14 cellular contexts compared by ENCODE assay signal in genomic region chr17:8618825-8619224, GRCh38. TPM values are rescaled to one million over a fixed set of nuclear protein-coding genes. Genes with fewer than 3 reads are reported as not detected.
DNase-seq lines count a peak whose midpoint lies in the region; ATAC-seq, FAIRE-seq and TF ChIP-seq lines count a peak whose summit lies in the region.
"Had no signal": no experiment of that assay in that cellular context is flagged by ENCODE, and none has a peak within 500 bp of the region (broad histone marks: within the 10 kb centered on the region; RNA-seq: fewer than 3 reads in every experiment).

No MANE protein-coding gene starts in this region.

- H4K20me1 ChIP-seq in Karpas-422 (ENCODE audit: insufficient read depth, low read depth, low read length), result no peaks in the 10 kb centered on the region

- DNase-seq in GM12891 (ENCODE audit: insufficient read length, low spot score) (no peak), ascending aorta (ENCODE audit: low spot score in 2 of 2) (no peak), coronary artery (ENCODE audit: low spot score) (no peak), aorta (no peak), inferior parietal cortex (ENCODE audit: extremely low spot score) (no peak), Karpas-422 (no peak), nephron progenitor cell (no peak)
- DNase-seq: ACHN; CD4-positive, CD25-positive, alpha-beta regulatory T cell; DMS53; H7 had no signal

- no peaks in the 10 kb centered on the region for H3K79me2 ChIP-seq in Karpas-422 (ENCODE audit: low read length)

- peak overlapping the region; percentile 60 to 93 for H3K27ac ChIP-seq in ascending aorta
- peak overlapping the region; percentile 79 to 80 for H3K27ac ChIP-seq in coronary artery
- H3K27ac ChIP-seq in aorta (ENCODE audit: low read depth in 1 of 2, low read length in 2 of 2), result peak overlapping the region in 1 of 2 donors; percentile 76
- H3K27ac ChIP-seq in Karpas-422 (ENCODE audit: low read length), result no peak overlapping the region
- H3K27ac ChIP-seq: BLaER1 treated with 17β-estradiol and CSF1 and Interleukin-3, amounts not matched to agents 10 nM and 100 nM had no signal

- H3K9me3 ChIP-seq in ascending aorta (no peaks in the 10 kb centered on the region), aorta (ENCODE audit: control insufficient read depth, low read length) (no peaks in the 10 kb centered on the region), Karpas-422 (ENCODE audit: low read length) (no peaks in the 10 kb centered on the region)

- H3K27me3 Mint-ChIP-seq in nephron progenitor cell (ENCODE audit: low read depth, poor library complexity), result no peaks in the 10 kb centered on the region

- no peaks in the 10 kb centered on the region for H3K9me2 ChIP-seq in Karpas-422 (replicated peaks; ENCODE audit: insufficient read depth, low read length)

- H3K4me1 ChIP-seq in ascending aorta, result peaks cover 11 to 46% of the 10 kb centered on the region in 2 donors
- H3K4me1 ChIP-seq in aorta (ENCODE audit: control insufficient read depth in 1 of 2, insufficient read depth in 2 of 2, low read length in 2 of 2), result peaks cover 1 to 8% of the 10 kb centered on the region in 2 donors
- no peaks in the 10 kb centered on the region for H3K4me1 ChIP-seq in Karpas-422 (ENCODE audit: low read length)

- peaks cover 12 to 32% of the 10 kb centered on the region in 2 donors for H3K36me3 ChIP-seq in ascending aorta
- H3K36me3 ChIP-seq in aorta (ENCODE audit: control insufficient read depth in 1 of 2, insufficient read depth in 2 of 2, low read length in 1 of 2), result peaks cover 0 to 6% of the 10 kb centered on the region in 2 donors
- H3K36me3 ChIP-seq in Karpas-422 (ENCODE audit: insufficient read depth, low read length), result no peaks in the 10 kb centered on the region

- no peak overlapping the region for H3K4me3 Mint-ChIP-seq in nephron progenitor cell
- H3K4me3 Mint-ChIP-seq: CD4-positive, CD25-positive, alpha-beta regulatory T cell; GM23338 had no signal

- FAIRE-seq in GM12891 (lab: Jason Lieb, UNC), result peak; percentile 47
- FAIRE-seq: GM12878 had no signal

- no peak for TF ChIP-seq POLR2A in GM12891 (IDR thresholded peaks at IDR 0.05; ENCODE audit: low read depth, low read length)

- H3K27ac Mint-ChIP-seq in nephron progenitor cell, result no peak overlapping the region
- H3K27ac Mint-ChIP-seq: CD4-positive, CD25-positive, alpha-beta regulatory T cell; GM23338 had no signal

- H3K4me2 ChIP-seq in Karpas-422 (ENCODE audit: low read depth, low read length, poor library complexity, severe bottlenecking), result no peak overlapping the region
- H3K4me2 ChIP-seq: BLaER1 treated with 17β-estradiol and CSF1 and Interleukin-3, amounts not matched to agents 10 nM and 100 nM; GM23338 had no signal

- peaks cover 56% of the 10 kb centered on the region for H3K9me3 Mint-ChIP-seq in nephron progenitor cell
- H3K9me3 Mint-ChIP-seq: GM23338 had no signal

- H3K27me3 ChIP-seq in ascending aorta (no peaks in the 10 kb centered on the region), aorta (ENCODE audit: control insufficient read depth in 1 of 2, insufficient read depth in 2 of 2, low read length in 1 of 2) (no peaks in the 10 kb centered on the region), Karpas-422 (ENCODE audit: low read length) (0 out of 2 replicates have a peak, but pooled peaks cover 7% of the 10 kb centered on the region)

- no peak overlapping the region for H3K9ac ChIP-seq in Karpas-422 (ENCODE audit: low read length)
- H3K9ac ChIP-seq: BLaER1 treated with 17β-estradiol and CSF1 and Interleukin-3, amounts not matched to agents 10 nM and 100 nM had no signal

- ATAC-seq in aorta (ENCODE audit: low FRiP score), result no peak
- ATAC-seq: GM12878, GM23338 had no signal

- H3K4me3 ChIP-seq in ascending aorta (peak overlapping the region; percentile 13 to 90), coronary artery (peak overlapping the region; percentile 53), aorta (ENCODE audit: low read length in 2 of 2) (peak overlapping the region; percentile 43 to 76), Karpas-422 (ENCODE audit: low read length) (no peak overlapping the region)
- H3K4me3 ChIP-seq: BLaER1 treated with 17β-estradiol and CSF1 and Interleukin-3, amounts not matched to agents 10 nM and 100 nM; GM12878; GM23338 had no signal

- H3K36me3 Mint-ChIP-seq in nephron progenitor cell (ENCODE audit: low read depth), result peaks cover 99% of the 10 kb centered on the region
- H3K36me3 Mint-ChIP-seq: CD4-positive, CD25-positive, alpha-beta regulatory T cell had no signal

- 4 to 7% methylated on average over 3 of the region's 3 CpGs for WGBS in aorta, 2 donors

- TF ChIP-seq CTCF in ascending aorta (IDR thresholded peaks at IDR 0.05) (no peak), coronary artery (IDR thresholded peaks at IDR 0.05) (no peak), nephron progenitor cell (IDR thresholded peaks at IDR 0.05) (no peak)

- peaks cover 31% of the 10 kb centered on the region for H3K4me1 Mint-ChIP-seq in nephron progenitor cell

- H2AFZ ChIP-seq in Karpas-422 (ENCODE audit: low read length), result no peak overlapping the region
- H2AFZ ChIP-seq: GM23338 had no signal

- intact Hi-C loops in ascending aorta (cut with DNase I), result no loop called here
- intact Hi-C loops in aorta (cut with DNase I), result loop anchor here in 1 of 2 donors (5.0 kb wide), 1 partner anchor 123 kb away; the partner anchor contains the start of gene CCDC42

TF ChIP-seq in GM12891, 5 proteins besides CTCF, POLR2A, EP300 and RAD21:
- TF ChIP-seq TAF1 (IDR thresholded peaks at IDR 0.05; ENCODE audit: low read depth, low read length) (no peak), PAX5 (IDR thresholded peaks at IDR 0.05; ENCODE audit: insufficient read depth, low read length, severe bottlenecking) (no peak), POU2F2 (IDR thresholded peaks at IDR 0.05; ENCODE audit: low read depth, low read length) (no peak), SPI1 (IDR thresholded peaks at IDR 0.05; ENCODE audit: low read depth, low read length) (no peak), POLR2AphosphoS5 (IDR thresholded peaks at IDR 0.05; ENCODE audit: low read depth, low read length) (no peak)

RNA-seq across cellular contexts. Expression of gene MYH10, which starts 11.7 kb away (rescaled TPM):
- 31.0 TPM for polyA plus RNA-seq in GM12891 (2012; ENCODE audit: low read depth, missing spikeins)
- total RNA-seq in ascending aorta (378 TPM), aorta (1,000 to 10,000 TPM; 1,394 to 1,963 TPM)
- 100 to 1,000 TPM; 205 to 244 TPM for polyA plus RNA-seq in aorta
- total RNA-seq in Karpas-422 (2014; rRNA removed; shearing (Covaris generic); ENCODE audit: low replicate concordance), result not detected in 2 replicates

Comparison
In these comparisons a context has a peak if more than half of its experiments do, and no peak if none do; other contexts are left out.
1. RNA of gene MYH10, which starts 11.7 kb away (total RNA-seq): 1,394 to 1,963 TPM in aorta and 378 TPM in ascending aorta (single experiment); not detected in Karpas-422; every median in the first group is over 100 times any median in the second.